8 cellular contexts compared by ENCODE assay signal in the genomic region with DNA sequence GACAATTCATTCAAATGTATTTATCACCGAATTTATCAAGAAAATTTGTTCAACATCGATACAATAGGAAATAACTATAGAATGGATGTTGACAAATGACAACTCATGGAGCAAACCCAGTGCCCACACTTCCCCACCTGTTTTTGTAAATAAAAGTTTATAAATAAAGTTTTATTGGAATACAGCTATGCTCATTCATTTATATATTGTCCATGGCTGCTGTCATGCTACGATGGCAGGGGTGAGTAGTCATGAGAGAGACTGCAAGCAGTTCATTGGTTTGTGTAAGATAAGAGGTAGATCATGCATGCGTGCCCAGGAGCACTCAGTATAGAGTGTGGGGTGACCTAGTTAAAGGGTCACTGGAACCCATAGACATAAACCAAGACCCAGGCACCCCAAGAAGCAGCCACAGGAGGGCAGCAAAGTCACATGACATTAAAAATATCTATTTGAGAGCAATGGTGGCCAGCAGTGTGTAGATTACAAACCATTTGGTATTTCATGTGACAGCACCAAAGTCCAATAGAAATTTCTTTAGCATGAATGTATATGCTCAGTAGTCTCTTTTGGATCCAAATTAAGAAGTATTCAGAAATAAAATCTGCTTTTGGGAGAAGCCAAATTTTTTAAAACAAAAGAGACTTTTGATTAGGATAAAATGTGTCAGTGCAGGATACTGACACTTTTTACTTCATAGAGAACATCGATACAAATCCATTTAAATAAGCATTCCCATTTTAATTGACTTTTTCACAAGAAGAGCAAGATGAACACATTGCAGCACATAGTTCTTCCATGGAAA.
A peak's percentile ranks its signal among the peaks of the same experiment; 100 is the strongest.
DNase-seq lines count a peak whose midpoint lies in the region; ATAC-seq and TF ChIP-seq lines count a peak whose summit lies in the region.

No MANE protein-coding gene starts in this region.

- H3K27ac ChIP-seq in upper lobe of right lung: no peak overlapping the region

- H3K4me3 ChIP-seq in upper lobe of right lung: no peak overlapping the region

- intact Hi-C loops in upper lobe of right lung (cut with DNase I): loop anchor here (10.0 kb wide), 1 partner anchor 361 kb away; no protein-coding TSS in a partner anchor

- peak; percentile 61 for TF ChIP-seq CTCF in upper lobe of right lung (IDR thresholded peaks at IDR 0.05)

- peak; percentile 42 to 74 for DNase-seq in NCI-H524 (lab: John Stamatoyannopoulos, UW)
- no peak for DNase-seq in NCI-H524 treated with DMSO at 0.1 percent for 48 hours (lab: John Stamatoyannopoulos, UW)
- DNase-seq in HuH-7.5 (ENCODE audit: low spot score): peak; percentile 35
- DNase-seq in activated naive CD4-positive, alpha-beta T cell treated with anti-CD3 and anti-CD28 coated beads, Interleukin-2, amount 50 U/mL, for 16 hours: peak; percentile 12
- DNase-seq in iris pigment epithelial cell (ENCODE audit: low read depth): peak; percentile 64
- DNase-seq in upper lobe of right lung: no peak
- no peak for DNase-seq in NCI-H2029 treated with DMSO at 0.1 percent for 48 hours (lab: John Stamatoyannopoulos, UW)

- no peaks in the 10 kb centered on the region for H3K9me3 ChIP-seq in upper lobe of right lung

- ATAC-seq in upper lobe of right lung (peak; percentile 25), GM19455 (IDR thresholded peaks at IDR 0.05; ENCODE audit: unreplicated experiment) (no peak)

- no peaks in the 10 kb centered on the region for H3K36me3 ChIP-seq in upper lobe of right lung

- H3K4me1 ChIP-seq in upper lobe of right lung: no peaks in the 10 kb centered on the region

- no peaks in the 10 kb centered on the region for H3K27me3 ChIP-seq in upper lobe of right lung

Comparison
In these comparisons a context has a peak if more than half of its experiments do, and no peak if none do; other contexts are left out.
1. DNase-seq: peak in NCI-H524 (2 of 2), HuH-7.5 (single experiment), activated naive CD4-positive, alpha-beta T cell treated with anti-CD3 and anti-CD28 coated beads, Interleukin-2, amount 50 U/mL, for 16 hours (single experiment) and iris pigment epithelial cell (single experiment); none in NCI-H524 treated with DMSO at 0.1 percent for 48 hours (single experiment), upper lobe of right lung (single experiment) and NCI-H2029 treated with DMSO at 0.1 percent for 48 hours (single experiment).